Comparison of ENCODE assay signal across 34 cellular contexts in genomic region chr6:144844596-144844995, GRCh38.
"Had no signal": no experiment of that assay in that cellular context is flagged by ENCODE, and none has a peak within 500 bp of the region (broad histone marks: within the 10 kb centered on the region; RNA-seq: fewer than 3 reads in every experiment).

No MANE protein-coding gene starts in this region.

- H3K9me3 ChIP-seq: breast epithelium, right lobe of liver, thoracic aorta, uterus had no signal

- H2AFZ ChIP-seq: parathyroid adenoma had no signal

- DNase-seq: activated CD4-positive, alpha-beta memory T cell treated with anti-CD3 and anti-CD28 coated beads for 36 hours; activated CD4-positive, alpha-beta T cell treated with anti-CD3 and anti-CD28 coated beads, Interleukin-2, amount 10 ng/mL, durations not matched to agents 24 days and 14 days; activated CD4-positive, CD25-positive, alpha-beta regulatory T cell treated with anti-CD3 and anti-CD28 coated beads, Interleukin-2, amount 50 U/mL, for 72 hours; activated CD8-positive, alpha-beta memory T cell treated with anti-CD3 and anti-CD28 coated beads, Interleukin-2, amount 50 U/mL, for 4 hours; activated gamma-delta T cell; activated naive CD4-positive, alpha-beta T cell treated with anti-CD3 and anti-CD28 coated beads, Interleukin-2, amount 50 U/mL, for 16 hours; activated naive CD8-positive, alpha-beta T cell treated with anti-CD3 and anti-CD28 coated beads, Interleukin-2, amount 50 U/mL, for 24 hours; activated T-cell treated with anti-CD3 and anti-CD28 coated beads, Interleukin-2, amount 50 U/mL, for 1 hour; amygdala; central memory CD4-positive, alpha-beta T cell; endodermal cell; foreskin fibroblast; head of caudate nucleus; hippocampal formation; kidney; left colon; mammary epithelial cell; nephron progenitor cell; right lobe of liver; stimulated activated CD4-positive, alpha-beta T cell treated with anti-CD3 and anti-CD28 coated beads, Interleukin-12 subunit alpha, Interleukin-12 subunit beta, amount 100 ng/mL, for 4 hours; stimulated activated CD4-positive, alpha-beta T cell treated with anti-CD3 and anti-CD28 coated beads, Interleukin-4, amount 100 ng/mL, for 1 hour; stimulated activated naive CD8-positive, alpha-beta T cell treated with anti-CD3 and anti-CD28 coated beads, Interleukin-15, Interleukin-2, amounts not matched to agents 100 U/mL and 50 U/mL, for 24 hours; T-helper 9 cell; uterus had no signal

- ATAC-seq: activated naive CD8-positive, alpha-beta T cell treated with anti-CD3 and anti-CD28 coated beads, Interleukin-2, amount 50 U/mL, for 24 hours; esophagus mucosa; left colon; right lobe of liver; stimulated activated naive CD8-positive, alpha-beta T cell treated with anti-CD3 and anti-CD28 coated beads, Interleukin-15, Interleukin-2, amounts not matched to agents 100 U/mL and 50 U/mL, for 24 hours had no signal

- H3K4me3 Mint-ChIP-seq: activated CD4-positive, alpha-beta memory T cell treated with anti-CD3 and anti-CD28 coated beads for 36 hours; activated CD4-positive, alpha-beta T cell treated with anti-CD3 and anti-CD28 coated beads, Interleukin-2, amount 10 ng/mL, durations not matched to agents 24 days and 14 days; activated naive CD8-positive, alpha-beta T cell treated with anti-CD3 and anti-CD28 coated beads, Interleukin-2, amount 50 U/mL, for 24 hours; dendritic cell treated with granulocyte-macrophage colony-stimulating factor and Interleukin-4, amounts not matched to agents 40 ng/mL and 50 ng/mL, for 4 days; endodermal cell; nephron progenitor cell; T-helper 1 cell treated with Interleukin-12 subunit alpha and Interleukin-12 subunit beta and Interleukin-4 antibody, amounts not matched to agents 30 μg/mL and 1 μg/mL, for 36 hours; type B pancreatic cell had no signal

- H3K36me3 ChIP-seq: uterus had no signal

- H3K4me3 ChIP-seq: breast epithelium, right lobe of liver, skin epidermis, thoracic aorta, uterus had no signal

- H3K79me2 ChIP-seq: parathyroid adenoma had no signal

- H3K4me1 Mint-ChIP-seq: activated CD4-positive, alpha-beta T cell treated with anti-CD3 and anti-CD28 coated beads, Interleukin-2, amount 10 ng/mL, durations not matched to agents 24 days and 14 days; activated naive CD8-positive, alpha-beta T cell treated with anti-CD3 and anti-CD28 coated beads, Interleukin-2, amount 50 U/mL, for 24 hours had no signal

- H3K27ac Mint-ChIP-seq: activated CD4-positive, alpha-beta memory T cell treated with anti-CD3 and anti-CD28 coated beads for 36 hours; activated CD4-positive, alpha-beta T cell treated with anti-CD3 and anti-CD28 coated beads, Interleukin-2, amount 10 ng/mL, durations not matched to agents 24 days and 14 days; activated naive CD8-positive, alpha-beta T cell treated with anti-CD3 and anti-CD28 coated beads, Interleukin-2, amount 50 U/mL, for 24 hours; dendritic cell treated with granulocyte-macrophage colony-stimulating factor and Interleukin-4, amounts not matched to agents 40 ng/mL and 50 ng/mL, for 4 days; endodermal cell; nephron progenitor cell; T-helper 1 cell treated with Interleukin-12 subunit alpha and Interleukin-12 subunit beta and Interleukin-4 antibody, amounts not matched to agents 30 μg/mL and 1 μg/mL, for 36 hours; type B pancreatic cell had no signal

- H3K4me1 ChIP-seq: breast epithelium, parathyroid adenoma, right lobe of liver, uterus had no signal

- H3K27me3 ChIP-seq: breast epithelium, right lobe of liver, uterus had no signal

- H3K27ac ChIP-seq: breast epithelium, parathyroid adenoma, right lobe of liver, skin epidermis, thoracic aorta, uterus, VCaP had no signal

- H3K9me3 Mint-ChIP-seq: activated CD4-positive, alpha-beta memory T cell treated with anti-CD3 and anti-CD28 coated beads for 36 hours; activated naive CD8-positive, alpha-beta T cell treated with anti-CD3 and anti-CD28 coated beads, Interleukin-2, amount 50 U/mL, for 24 hours; dendritic cell treated with granulocyte-macrophage colony-stimulating factor and Interleukin-4, amounts not matched to agents 40 ng/mL and 50 ng/mL, for 4 days; endodermal cell; nephron progenitor cell; T-helper 1 cell treated with Interleukin-12 subunit alpha and Interleukin-12 subunit beta and Interleukin-4 antibody, amounts not matched to agents 30 μg/mL and 1 μg/mL, for 36 hours had no signal

- H3K27me3 Mint-ChIP-seq: activated CD4-positive, alpha-beta memory T cell treated with anti-CD3 and anti-CD28 coated beads for 36 hours; activated CD4-positive, alpha-beta T cell treated with anti-CD3 and anti-CD28 coated beads, Interleukin-2, amount 10 ng/mL, durations not matched to agents 24 days and 14 days; activated naive CD8-positive, alpha-beta T cell treated with anti-CD3 and anti-CD28 coated beads, Interleukin-2, amount 50 U/mL, for 24 hours; dendritic cell treated with granulocyte-macrophage colony-stimulating factor and Interleukin-4, amounts not matched to agents 40 ng/mL and 50 ng/mL, for 4 days; type B pancreatic cell had no signal

- FAIRE-seq: kidney, TTC549 had no signal

- H3K9ac ChIP-seq: parathyroid adenoma had no signal
